8 cellular contexts compared by ENCODE assay signal in the genomic region with DNA sequence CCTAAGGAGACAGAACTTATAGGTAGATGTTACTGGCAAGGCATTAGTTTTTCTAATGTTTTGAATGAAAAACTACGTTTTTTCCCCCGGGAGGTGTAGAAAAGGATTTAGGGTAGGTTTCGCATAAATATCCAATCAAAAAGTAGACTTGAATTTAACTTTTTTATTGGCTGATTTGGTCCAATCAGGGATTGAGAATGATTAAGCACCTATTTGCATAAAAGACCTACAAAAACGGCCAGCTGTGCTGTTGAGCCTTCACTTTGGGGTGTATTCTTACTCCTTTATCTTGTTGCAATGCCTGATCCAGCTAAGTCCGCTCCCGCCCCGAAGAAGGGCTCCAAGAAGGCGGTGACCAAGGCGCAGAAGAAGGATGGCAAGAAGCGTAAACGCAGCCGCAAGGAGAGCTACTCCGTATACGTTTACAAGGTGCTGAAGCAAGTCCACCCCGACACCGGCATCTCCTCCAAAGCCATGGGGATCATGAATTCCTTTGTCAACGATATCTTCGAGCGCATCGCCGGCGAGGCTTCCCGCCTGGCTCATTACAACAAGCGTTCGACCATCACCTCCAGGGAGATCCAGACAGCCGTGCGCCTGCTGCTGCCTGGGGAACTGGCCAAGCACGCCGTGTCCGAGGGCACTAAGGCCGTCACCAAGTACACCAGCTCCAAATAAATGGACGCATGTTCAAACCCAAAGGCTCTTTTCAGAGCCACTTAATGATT.
A peak's percentile ranks its signal among the peaks of the same experiment; 100 is the strongest.
DNase-seq lines count a peak whose midpoint lies in the region; ATAC-seq and TF ChIP-seq lines count a peak whose summit lies in the region.

No MANE protein-coding gene starts in this region.

- H3K4me1 ChIP-seq in ascending aorta = peaks cover 0 to 10% of the 10 kb centered on the region in 2 donors

- H3K9me3 ChIP-seq in ascending aorta = no peaks in the 10 kb centered on the region

- intact Hi-C loops in ascending aorta (cut with DNase I) = loop anchor here (2.0 kb wide), 1 partner anchor 19 kb away; a partner anchor contains a TSS
- intact Hi-C loops in left ventricle myocardium superior (cut with micrococcal nuclease) = no loop called here

- TF ChIP-seq CTCF in ascending aorta (IDR thresholded peaks at IDR 0.05) = no peak

- peak overlapping the region; percentile 55 to 64 for H3K27ac ChIP-seq in ascending aorta

- ATAC-seq in GM21619 (IDR thresholded peaks at IDR 0.05; ENCODE audit: unreplicated experiment) = peak; percentile 49
- peak; percentile 56 for ATAC-seq in left ventricle myocardium superior

- peak; percentile 89 for DNase-seq in DMS53 (lab: John Stamatoyannopoulos, UW)
- peak; percentile 98 for DNase-seq in M059J (ENCODE audit: low read depth)
- peak; percentile 94 for DNase-seq in SKM-1 treated with dmso at 0.1 percent for 144 hours (lab: John Stamatoyannopoulos, UW; ENCODE audit: unreplicated experiment)
- DNase-seq in ascending aorta (ENCODE audit: low spot score in 2 of 2) = peak; percentile 19 to 73
- peak; percentile 41 for DNase-seq in left ventricle myocardium superior
- peak; percentile 92 for DNase-seq in retina
- no peak for DNase-seq in mesenteric fat pad (ENCODE audit: low spot score)

- H3K36me3 ChIP-seq in ascending aorta = no peaks in the 10 kb centered on the region

- peak overlapping the region; percentile 57 to 74 for H3K4me3 ChIP-seq in ascending aorta

- peaks cover 5% of the 10 kb centered on the region for H3K27me3 ChIP-seq in ascending aorta
